In the genomic region with DNA sequence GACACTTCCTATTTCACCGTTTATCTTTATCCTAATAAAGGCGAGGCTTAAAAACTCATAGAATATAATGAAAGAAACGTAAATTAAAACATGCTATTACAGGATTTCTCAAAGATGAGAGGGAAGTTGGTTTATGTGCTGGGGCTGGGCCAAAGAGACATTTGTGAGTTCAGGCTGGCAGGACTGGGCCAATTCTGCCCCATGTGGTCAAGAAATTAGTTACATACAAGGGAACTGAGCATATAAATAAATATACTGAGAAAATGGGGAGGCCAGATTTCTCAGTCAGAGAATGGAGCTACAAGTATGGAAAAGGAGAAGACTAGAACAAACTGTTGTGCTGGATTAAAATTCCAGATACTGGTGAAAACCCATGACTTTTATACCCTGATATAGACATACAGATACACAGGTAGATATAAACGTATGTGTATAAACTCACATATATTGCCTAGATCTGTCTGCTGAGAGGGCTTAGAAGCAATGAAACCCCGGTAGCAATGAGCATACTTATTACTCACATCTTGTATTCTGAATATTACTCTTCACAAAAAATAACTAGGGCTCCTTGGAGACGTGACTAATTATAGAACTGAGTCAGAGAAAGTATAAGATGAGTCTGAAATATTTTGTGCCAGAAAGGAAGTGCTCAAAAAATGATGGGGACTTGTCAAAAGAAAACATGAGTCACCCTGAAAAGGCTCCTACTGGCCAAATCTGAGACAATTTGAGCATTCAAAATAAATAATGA, we compare ENCODE assay signal across 8 cellular contexts.
DNase-seq lines count a peak whose midpoint lies in the region; ATAC-seq and TF ChIP-seq lines count a peak whose summit lies in the region.

No MANE protein-coding gene starts in this region.

- H3K36me3 Mint-ChIP-seq in stimulated activated memory B cell treated with anti-CD40 and anti-IgM and Interleukin-4, amounts not matched to agents 10 μg/mL and 1 μg/mL and 100 μg/mL, for 72 hours, result peaks cover 44% of the 10 kb centered on the region

- DNase-seq in ELR (ENCODE audit: low read depth) (peak; percentile 92), iPS-NIHi11 (ENCODE audit: low spot score) (peak; percentile 34), SK-N-DZ (ENCODE audit: low spot score) (no peak), NCI-H526 treated with DMSO at 0.1 percent for 48 hours (lab: John Stamatoyannopoulos, UW) (no peak)

- ATAC-seq in GM19395 (IDR thresholded peaks at IDR 0.05; ENCODE audit: unreplicated experiment), result peak; percentile 90
- peak; percentile 91 for ATAC-seq in HG03280 (IDR thresholded peaks at IDR 0.05; ENCODE audit: unreplicated experiment)
- peak; percentile 94 for ATAC-seq in SK-N-SH treated with all-trans-retinoic acid at 6 μM for 48 hours
- ATAC-seq in stimulated activated memory B cell treated with anti-CD40 and anti-IgM and Interleukin-4, amounts not matched to agents 10 μg/mL and 1 μg/mL and 100 μg/mL, for 72 hours, result no peak

- H3K4me1 Mint-ChIP-seq in stimulated activated memory B cell treated with anti-CD40 and anti-IgM and Interleukin-4, amounts not matched to agents 10 μg/mL and 1 μg/mL and 100 μg/mL, for 72 hours, result no peaks in the 10 kb centered on the region

- peaks cover 17% of the 10 kb centered on the region for H3K9me3 Mint-ChIP-seq in stimulated activated memory B cell treated with anti-CD40 and anti-IgM and Interleukin-4, amounts not matched to agents 10 μg/mL and 1 μg/mL and 100 μg/mL, for 72 hours

- H3K27ac Mint-ChIP-seq in stimulated activated memory B cell treated with anti-CD40 and anti-IgM and Interleukin-4, amounts not matched to agents 10 μg/mL and 1 μg/mL and 100 μg/mL, for 72 hours, result no peak overlapping the region

- no peaks in the 10 kb centered on the region for H3K27me3 Mint-ChIP-seq in stimulated activated memory B cell treated with anti-CD40 and anti-IgM and Interleukin-4, amounts not matched to agents 10 μg/mL and 1 μg/mL and 100 μg/mL, for 72 hours

- H3K4me3 Mint-ChIP-seq in stimulated activated memory B cell treated with anti-CD40 and anti-IgM and Interleukin-4, amounts not matched to agents 10 μg/mL and 1 μg/mL and 100 μg/mL, for 72 hours, result no peak overlapping the region

TF ChIP-seq in SK-N-SH treated with all-trans-retinoic acid at 6 μM for 48 hours, 23 proteins besides CTCF, POLR2A, EP300 and RAD21:
- TF ChIP-seq ARNTL (CRISPR knock-in tag; IDR thresholded peaks at IDR 0.05; ENCODE audit: borderline replicate concordance, low read depth) (no peak), ZC3H10 (CRISPR knock-in tag; IDR thresholded peaks at IDR 0.05) (no peak), PPARA (CRISPR knock-in tag; IDR thresholded peaks at IDR 0.05; ENCODE audit: borderline replicate concordance) (no peak), TOX (CRISPR knock-in tag; IDR thresholded peaks at IDR 0.05; ENCODE audit: borderline replicate concordance) (no peak), ZFP3 (CRISPR knock-in tag; IDR thresholded peaks at IDR 0.05) (no peak), ZNF8 (CRISPR knock-in tag; IDR thresholded peaks at IDR 0.05) (no peak), OSR1 (CRISPR knock-in tag; IDR thresholded peaks at IDR 0.05) (no peak), ESRRG (CRISPR knock-in tag; IDR thresholded peaks at IDR 0.05) (no peak), ZNF70 (CRISPR knock-in tag; IDR thresholded peaks at IDR 0.05) (no peak), CSDC2 (CRISPR knock-in tag; IDR thresholded peaks at IDR 0.05) (no peak), ZNF565 (CRISPR knock-in tag; conservative IDR thresholded peaks at IDR 0.05; ENCODE audit: low read depth) (no peak), BACH2 (CRISPR knock-in tag; IDR thresholded peaks at IDR 0.05; ENCODE audit: borderline replicate concordance) (no peak), SNAI2 (CRISPR knock-in tag; IDR thresholded peaks at IDR 0.05) (no peak), TCF4 (CRISPR knock-in tag; IDR thresholded peaks at IDR 0.05; ENCODE audit: borderline replicate concordance) (no peak), ISL1 (CRISPR knock-in tag; IDR thresholded peaks at IDR 0.05) (no peak), ZFP30 (CRISPR knock-in tag; IDR thresholded peaks at IDR 0.05) (no peak)
- TF ChIP-seq, protein P1, sequence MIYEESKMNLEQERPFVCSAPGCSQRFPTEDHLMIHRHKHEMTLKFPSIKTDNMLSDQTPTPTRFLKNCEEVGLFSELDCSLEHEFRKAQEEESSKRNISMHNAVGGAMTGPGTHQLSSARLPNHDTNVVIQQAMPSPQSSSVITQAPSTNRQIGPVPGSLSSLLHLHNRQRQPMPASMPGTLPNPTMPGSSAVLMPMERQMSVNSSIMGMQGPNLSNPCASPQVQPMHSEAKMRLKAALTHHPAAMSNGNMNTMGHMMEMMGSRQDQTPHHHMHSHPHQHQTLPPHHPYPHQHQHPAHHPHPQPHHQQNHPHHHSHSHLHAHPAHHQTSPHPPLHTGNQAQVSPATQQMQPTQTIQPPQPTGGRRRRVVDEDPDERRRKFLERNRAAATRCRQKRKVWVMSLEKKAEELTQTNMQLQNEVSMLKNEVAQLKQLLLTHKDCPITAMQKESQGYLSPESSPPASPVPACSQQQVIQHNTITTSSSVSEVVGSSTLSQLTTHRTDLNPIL (CRISPR knock-in tag; IDR thresholded peaks at IDR 0.05; ENCODE audit: low read depth), result no peak
- TF ChIP-seq, protein P2, sequence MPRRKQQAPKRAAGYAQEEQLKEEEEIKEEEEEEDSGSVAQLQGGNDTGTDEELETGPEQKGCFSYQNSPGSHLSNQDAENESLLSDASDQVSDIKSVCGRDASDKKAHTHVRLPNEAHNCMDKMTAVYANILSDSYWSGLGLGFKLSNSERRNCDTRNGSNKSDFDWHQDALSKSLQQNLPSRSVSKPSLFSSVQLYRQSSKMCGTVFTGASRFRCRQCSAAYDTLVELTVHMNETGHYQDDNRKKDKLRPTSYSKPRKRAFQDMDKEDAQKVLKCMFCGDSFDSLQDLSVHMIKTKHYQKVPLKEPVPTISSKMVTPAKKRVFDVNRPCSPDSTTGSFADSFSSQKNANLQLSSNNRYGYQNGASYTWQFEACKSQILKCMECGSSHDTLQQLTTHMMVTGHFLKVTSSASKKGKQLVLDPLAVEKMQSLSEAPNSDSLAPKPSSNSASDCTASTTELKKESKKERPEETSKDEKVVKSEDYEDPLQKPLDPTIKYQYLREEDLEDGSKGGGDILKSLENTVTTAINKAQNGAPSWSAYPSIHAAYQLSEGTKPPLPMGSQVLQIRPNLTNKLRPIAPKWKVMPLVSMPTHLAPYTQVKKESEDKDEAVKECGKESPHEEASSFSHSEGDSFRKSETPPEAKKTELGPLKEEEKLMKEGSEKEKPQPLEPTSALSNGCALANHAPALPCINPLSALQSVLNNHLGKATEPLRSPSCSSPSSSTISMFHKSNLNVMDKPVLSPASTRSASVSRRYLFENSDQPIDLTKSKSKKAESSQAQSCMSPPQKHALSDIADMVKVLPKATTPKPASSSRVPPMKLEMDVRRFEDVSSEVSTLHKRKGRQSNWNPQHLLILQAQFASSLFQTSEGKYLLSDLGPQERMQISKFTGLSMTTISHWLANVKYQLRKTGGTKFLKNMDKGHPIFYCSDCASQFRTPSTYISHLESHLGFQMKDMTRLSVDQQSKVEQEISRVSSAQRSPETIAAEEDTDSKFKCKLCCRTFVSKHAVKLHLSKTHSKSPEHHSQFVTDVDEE (CRISPR knock-in tag; IDR thresholded peaks at IDR 0.05), result no peak
- TF ChIP-seq, protein P3, sequence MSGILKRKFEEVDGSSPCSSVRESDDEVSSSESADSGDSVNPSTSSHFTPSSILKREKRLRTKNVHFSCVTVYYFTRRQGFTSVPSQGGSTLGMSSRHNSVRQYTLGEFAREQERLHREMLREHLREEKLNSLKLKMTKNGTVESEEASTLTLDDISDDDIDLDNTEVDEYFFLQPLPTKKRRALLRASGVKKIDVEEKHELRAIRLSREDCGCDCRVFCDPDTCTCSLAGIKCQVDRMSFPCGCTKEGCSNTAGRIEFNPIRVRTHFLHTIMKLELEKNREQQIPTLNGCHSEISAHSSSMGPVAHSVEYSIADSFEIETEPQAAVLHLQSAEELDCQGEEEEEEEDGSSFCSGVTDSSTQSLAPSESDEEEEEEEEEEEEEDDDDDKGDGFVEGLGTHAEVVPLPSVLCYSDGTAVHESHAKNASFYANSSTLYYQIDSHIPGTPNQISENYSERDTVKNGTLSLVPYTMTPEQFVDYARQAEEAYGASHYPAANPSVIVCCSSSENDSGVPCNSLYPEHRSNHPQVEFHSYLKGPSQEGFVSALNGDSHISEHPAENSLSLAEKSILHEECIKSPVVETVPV (CRISPR knock-in tag; IDR thresholded peaks at IDR 0.05), result no peak
- TF ChIP-seq, protein P4, sequence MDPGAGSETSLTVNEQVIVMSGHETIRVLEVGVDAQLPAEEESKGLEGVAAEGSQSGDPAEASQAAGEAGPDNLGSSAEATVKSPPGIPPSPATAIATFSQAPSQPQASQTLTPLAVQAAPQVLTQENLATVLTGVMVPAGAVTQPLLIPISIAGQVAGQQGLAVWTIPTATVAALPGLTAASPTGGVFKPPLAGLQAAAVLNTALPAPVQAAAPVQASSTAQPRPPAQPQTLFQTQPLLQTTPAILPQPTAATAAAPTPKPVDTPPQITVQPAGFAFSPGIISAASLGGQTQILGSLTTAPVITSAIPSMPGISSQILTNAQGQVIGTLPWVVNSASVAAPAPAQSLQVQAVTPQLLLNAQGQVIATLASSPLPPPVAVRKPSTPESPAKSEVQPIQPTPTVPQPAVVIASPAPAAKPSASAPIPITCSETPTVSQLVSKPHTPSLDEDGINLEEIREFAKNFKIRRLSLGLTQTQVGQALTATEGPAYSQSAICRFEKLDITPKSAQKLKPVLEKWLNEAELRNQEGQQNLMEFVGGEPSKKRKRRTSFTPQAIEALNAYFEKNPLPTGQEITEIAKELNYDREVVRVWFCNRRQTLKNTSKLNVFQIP (CRISPR knock-in tag; IDR thresholded peaks at IDR 0.05; ENCODE audit: borderline replicate concordance, low read depth), result no peak

Comparison
In these comparisons a context has a peak if more than half of its experiments do, and no peak if none do; other contexts are left out.
1. DNase-seq: peak in ELR (single experiment) and iPS-NIHi11 (single experiment); none in SK-N-DZ (single experiment) and NCI-H526 treated with DMSO at 0.1 percent for 48 hours (single experiment).